7 cellular contexts compared by ENCODE assay signal in genomic region chr7:31782411-31782991, GRCh38.
DNase-seq lines count a peak whose midpoint lies in the region; ATAC-seq and TF ChIP-seq lines count a peak whose summit lies in the region.

No MANE protein-coding gene starts in this region.

- peaks cover 50% of the 10 kb centered on the region for H3K4me1 Mint-ChIP-seq in chondrocyte (ENCODE audit: low read depth)
- H3K4me1 Mint-ChIP-seq in effector memory CD8-positive, alpha-beta T cell (ENCODE audit: low read depth in 2 of 2): no peaks in the 10 kb centered on the region

- peak; percentile 83 for TF ChIP-seq CTCF in chondrocyte (IDR thresholded peaks at IDR 0.05)
- peak; percentile 65 to 73 (median 68) for TF ChIP-seq CTCF in right lobe of liver (IDR thresholded peaks at IDR 0.05)

- no peak overlapping the region for H3K4me3 Mint-ChIP-seq in chondrocyte (ENCODE audit: unreplicated experiment)
- no peak overlapping the region for H3K4me3 Mint-ChIP-seq in effector memory CD8-positive, alpha-beta T cell

- H3K27me3 Mint-ChIP-seq in chondrocyte (ENCODE audit: low read depth): no peaks in the 10 kb centered on the region
- H3K27me3 Mint-ChIP-seq in effector memory CD8-positive, alpha-beta T cell: no peaks in the 10 kb centered on the region

- DNase-seq in GM04504 (ENCODE audit: low read depth): peak; percentile 20
- DNase-seq in HS-5 (ENCODE audit: low read depth): peak; percentile 66
- DNase-seq in NOMO-1 (lab: John Stamatoyannopoulos, UW; ENCODE audit: unreplicated experiment in 2 of 2): peak; percentile 36 to 76
- no peak for DNase-seq in chondrocyte (ENCODE audit: low spot score)
- DNase-seq in right lobe of liver: no peak
- DNase-seq in effector memory CD8-positive, alpha-beta T cell: no peak

- H3K27ac ChIP-seq in right lobe of liver: no peak overlapping the region

- no peaks in the 10 kb centered on the region for H3K36me3 Mint-ChIP-seq in chondrocyte (ENCODE audit: low read depth)
- no peaks in the 10 kb centered on the region for H3K36me3 Mint-ChIP-seq in effector memory CD8-positive, alpha-beta T cell (ENCODE audit: insufficient read depth)

- no peaks in the 10 kb centered on the region for H3K4me1 ChIP-seq in right lobe of liver

- no peaks in the 10 kb centered on the region for H3K36me3 ChIP-seq in right lobe of liver

- ATAC-seq in GM21515 (IDR thresholded peaks at IDR 0.05; ENCODE audit: unreplicated experiment) (peak; percentile 91), right lobe of liver (peak; percentile 87 to 93 (median 91))
- no peak for ATAC-seq in effector memory CD8-positive, alpha-beta T cell (replicated peaks)

- intact Hi-C loops in right lobe of liver (cut with DNase I): no loop called here

- no peaks in the 10 kb centered on the region for H3K9me3 ChIP-seq in right lobe of liver

- no peak for TF ChIP-seq POLR2A in right lobe of liver (IDR thresholded peaks at IDR 0.05)

- H3K9me3 Mint-ChIP-seq in chondrocyte (ENCODE audit: low read depth): no peaks in the 10 kb centered on the region
- H3K9me3 Mint-ChIP-seq in effector memory CD8-positive, alpha-beta T cell: peaks cover 0 to 5% of the 10 kb centered on the region in 2 donors

- no peak overlapping the region for H3K27ac Mint-ChIP-seq in chondrocyte (ENCODE audit: unreplicated experiment)
- H3K27ac Mint-ChIP-seq in effector memory CD8-positive, alpha-beta T cell: no peak overlapping the region

- no peaks in the 10 kb centered on the region for H3K27me3 ChIP-seq in right lobe of liver

- 26% methylated on average over 7 of the region's 7 CpGs for WGBS in right lobe of liver (ENCODE audit: insufficient coverage, low coverage, low lambda C conversion rate, missing lambda C conversion rate)

- H3K4me3 ChIP-seq in right lobe of liver: no peak overlapping the region

Comparison
In these comparisons a context has a peak if more than half of its experiments do, and no peak if none do; other contexts are left out.
1. DNase-seq: peak in GM04504 (single experiment), HS-5 (single experiment) and NOMO-1 (2 of 2); none in chondrocyte (single experiment), right lobe of liver (0 of 3) and effector memory CD8-positive, alpha-beta T cell (0 of 3).